ENCODE assay signal across 1 cellular context in genomic region chr16:14608604-14609003, GRCh38.
A peak's percentile ranks its signal among the peaks of the same experiment; 100 is the strongest.
TF ChIP-seq lines count a peak whose summit lies in the region.

No MANE protein-coding gene starts in this region.

TF ChIP-seq in HepG2, 621 proteins besides CTCF, POLR2A, EP300 and RAD21 (continued from another document and continues in another):
- TF ChIP-seq RELA (CRISPR knock-in tag; IDR thresholded peaks at IDR 0.05) (no peak), AKNA (CRISPR knock-in tag; IDR thresholded peaks at IDR 0.05; ENCODE audit: borderline replicate concordance) (no peak), ZNF569 (CRISPR knock-in tag; IDR thresholded peaks at IDR 0.05; ENCODE audit: borderline replicate concordance) (no peak), MED1 (CRISPR knock-in tag; IDR thresholded peaks at IDR 0.05) (0 out of 2 replicates have a peak, but pooled peaks have one; percentile 12), SYNCRIP (IDR thresholded peaks at IDR 0.05; ENCODE audit: insufficient read depth, low read depth, low read length) (no peak), AFF4 (CRISPR knock-in tag; IDR thresholded peaks at IDR 0.05) (no peak), ZNF563 (CRISPR knock-in tag; IDR thresholded peaks at IDR 0.05) (no peak), FOXM1 (CRISPR knock-in tag; IDR thresholded peaks at IDR 0.05) (no peak), KDM5A (IDR thresholded peaks at IDR 0.05; ENCODE audit: borderline replicate concordance, low read length) (no peak), SIX4 (CRISPR knock-in tag; IDR thresholded peaks at IDR 0.05) (no peak), NFE2L1 (CRISPR knock-in tag; IDR thresholded peaks at IDR 0.05; ENCODE audit: borderline replicate concordance) (no peak), ZNF431 (CRISPR knock-in tag; IDR thresholded peaks at IDR 0.05; ENCODE audit: borderline replicate concordance, low read depth) (no peak), NONO (IDR thresholded peaks at IDR 0.05) (no peak), NONO (CRISPR knock-in tag; conservative IDR thresholded peaks at IDR 0.05) (no peak), SRSF9 (IDR thresholded peaks at IDR 0.05; ENCODE audit: borderline replicate concordance, insufficient read depth, low read depth, low read length, poor library complexity, severe bottlenecking) (no peak), ZBTB34 (CRISPR knock-in tag; IDR thresholded peaks at IDR 0.05) (no peak), MTA1 (CRISPR knock-in tag; IDR thresholded peaks at IDR 0.05; ENCODE audit: borderline replicate concordance) (no peak), KAT8 (CRISPR knock-in tag; IDR thresholded peaks at IDR 0.05) (0 out of 2 replicates have a peak, but pooled peaks have one; percentile 19), ZBTB14 (CRISPR knock-in tag; IDR thresholded peaks at IDR 0.05) (no peak), TEAD3 (CRISPR knock-in tag; optimal IDR thresholded peaks at IDR 0.05; ENCODE audit: borderline replicate concordance) (peak; percentile 11), ATF7-NPFF (CRISPR knock-in tag; IDR thresholded peaks at IDR 0.05; ENCODE audit: low read depth) (no peak), GLMP (CRISPR knock-in tag; IDR thresholded peaks at IDR 0.05; ENCODE audit: borderline replicate concordance) (no peak), BATF2 (CRISPR knock-in tag; IDR thresholded peaks at IDR 0.05) (no peak), THAP8 (CRISPR knock-in tag; IDR thresholded peaks at IDR 0.05; ENCODE audit: borderline replicate concordance) (no peak), GATAD2A (CRISPR knock-in tag; IDR thresholded peaks at IDR 0.05) (peak; percentile 62; the same call in 1 of the 2 replicates), ZNF121 (CRISPR knock-in tag; IDR thresholded peaks at IDR 0.05) (no peak), ISL2 (CRISPR knock-in tag; IDR thresholded peaks at IDR 0.05) (peak; percentile 19; the same call in 1 of the 2 replicates), RNF2 (conservative IDR thresholded peaks at IDR 0.05; ENCODE audit: low read depth) (no peak), RXRA (CRISPR knock-in tag; IDR thresholded peaks at IDR 0.05) (no peak), ZNF672 (CRISPR knock-in tag; IDR thresholded peaks at IDR 0.05) (no peak), ARID5B (CRISPR knock-in tag; IDR thresholded peaks at IDR 0.05) (peak; percentile 77; the same call in 1 of the 2 replicates), NFE2 (CRISPR knock-in tag; IDR thresholded peaks at IDR 0.05) (no peak), WIZ (CRISPR knock-in tag; IDR thresholded peaks at IDR 0.05) (no peak), TRIM22 (IDR thresholded peaks at IDR 0.05) (no peak), FOXP1 (IDR thresholded peaks at IDR 0.05) (no peak), FOXP1 (CRISPR knock-in tag; IDR thresholded peaks at IDR 0.05) (peak; percentile 29; the same call in 1 of the 2 replicates), FOSL2 (CRISPR knock-in tag; IDR thresholded peaks at IDR 0.05) (peak; percentile 25; the same call in 1 of the 2 replicates), EEA1 (CRISPR knock-in tag; IDR thresholded peaks at IDR 0.05; ENCODE audit: borderline replicate concordance) (no peak), CEBPB (IDR thresholded peaks at IDR 0.05; ENCODE audit: borderline replicate concordance, low read depth, low read length) (peak; percentile 97), TCF7 (IDR thresholded peaks at IDR 0.05; ENCODE audit: low read depth) (peak; percentile 35; the same call in 1 of the 2 replicates), KDM1A (CRISPR knock-in tag; IDR thresholded peaks at IDR 0.05) (no peak), SRSF1 (optimal IDR thresholded peaks at IDR 0.05; ENCODE audit: low read depth, low read length) (no peak), ZNF891 (CRISPR knock-in tag; IDR thresholded peaks at IDR 0.05) (no peak), SP4 (CRISPR knock-in tag; IDR thresholded peaks at IDR 0.05) (no peak), HMG20A (CRISPR knock-in tag; IDR thresholded peaks at IDR 0.05; ENCODE audit: borderline replicate concordance) (peak; percentile 62; the same call in 1 of the 2 replicates), NR2F6 (IDR thresholded peaks at IDR 0.05) (no peak), NR2F6 (CRISPR knock-in tag; IDR thresholded peaks at IDR 0.05) (0 out of 2 replicates have a peak, but pooled peaks have one; percentile 18), ZNF44 (CRISPR knock-in tag; IDR thresholded peaks at IDR 0.05) (no peak), HDAC2 (CRISPR knock-in tag; IDR thresholded peaks at IDR 0.05) (peak; percentile 53; the same call in 1 of the 2 replicates)
